17 cellular contexts compared by ENCODE assay signal in genomic region chr17:17111401-17112393, GRCh38.
A peak's percentile ranks its signal among the peaks of the same experiment; 100 is the strongest.
DNase-seq lines count a peak whose midpoint lies in the region; ATAC-seq and TF ChIP-seq lines count a peak whose summit lies in the region.
"Had no signal": no experiment of that assay in that cellular context is flagged by ENCODE, and none has a peak within 500 bp of the region (broad histone marks: within the 10 kb centered on the region; RNA-seq: fewer than 3 reads in every experiment).

No MANE protein-coding gene starts in this region.

- H3K36me3 Mint-ChIP-seq in MCF 10A (ENCODE audit: insufficient read depth, unreplicated experiment) (peaks cover 12% of the 10 kb centered on the region), brain (peaks cover 9% of the 10 kb centered on the region)
- H3K36me3 Mint-ChIP-seq: activated CD8-positive, alpha-beta memory T cell treated with anti-CD3 and anti-CD28 coated beads, Interleukin-2, amount 10 ng/mL, durations not matched to agents 7 days and 5 days had no signal

- CTCF ChIA-PET in MCF 10A (lab: Yijun Ruan, JAX) = interaction anchor here (0.6 kb wide), 2 partner anchors 123 to 243 kb away, joined by 3 to 4 read pairs; no protein-coding TSS in a partner anchor

- TF ChIP-seq CTCF in MCF 10A (IDR thresholded peaks at IDR 0.05; ENCODE audit: unreplicated experiment) (no peak), breast epithelium (IDR thresholded peaks at IDR 0.05) (no peak), brain (conservative IDR thresholded peaks at IDR 0.05) (no peak), upper lobe of left lung (IDR thresholded peaks at IDR 0.05) (no peak)

- no peaks in the 10 kb centered on the region for H3K27me3 ChIP-seq in breast epithelium
- H3K27me3 ChIP-seq in upper lobe of left lung = no peaks in the 10 kb centered on the region
- H3K27me3 ChIP-seq: brain microvascular endothelial cell, gastroesophageal sphincter had no signal

- H3K4me3 Mint-ChIP-seq in MCF 10A (ENCODE audit: unreplicated experiment) = no peak overlapping the region
- no peak overlapping the region for H3K4me3 Mint-ChIP-seq in brain
- H3K4me3 Mint-ChIP-seq: activated CD8-positive, alpha-beta memory T cell treated with anti-CD3 and anti-CD28 coated beads, Interleukin-2, amount 10 ng/mL, durations not matched to agents 7 days and 5 days had no signal

- intact Hi-C loops in MCF 10A (cut with micrococcal nuclease) (no loop called here), breast epithelium (cut with DNase I; ENCODE audit: low total_unique reads) (no loop called here)

- TF ChIP-seq EP300 in upper lobe of left lung (IDR thresholded peaks at IDR 0.05) = no peak

- no TSS peak for BruUV-seq in MCF 10A (replicated peaks; lab: Mats Ljungman, UMichigan)

- H3K27me3 Mint-ChIP-seq in MCF 10A (ENCODE audit: insufficient read depth, unreplicated experiment) (no peaks in the 10 kb centered on the region), brain (no peaks in the 10 kb centered on the region)
- H3K27me3 Mint-ChIP-seq: activated CD8-positive, alpha-beta memory T cell treated with anti-CD3 and anti-CD28 coated beads, Interleukin-2, amount 10 ng/mL, durations not matched to agents 7 days and 5 days had no signal

- H3K9me3 Mint-ChIP-seq in MCF 10A (ENCODE audit: unreplicated experiment) = no peaks in the 10 kb centered on the region
- peaks cover 0 to 2% (median 0%) of the 10 kb centered on the region in 5 experiments for H3K9me3 Mint-ChIP-seq in brain

- H3K27ac ChIP-seq in breast epithelium (peak overlapping the region in 1 of 2 donors; percentile 48), upper lobe of left lung (peak overlapping the region in 3 of 4 donors; percentile 36 to 79 (median 55))
- H3K27ac ChIP-seq: brain microvascular endothelial cell had no signal

- H3K9me3 ChIP-seq in breast epithelium = no peaks in the 10 kb centered on the region
- no peaks in the 10 kb centered on the region for H3K9me3 ChIP-seq in upper lobe of left lung
- H3K9me3 ChIP-seq: gastroesophageal sphincter had no signal

- H3K4me3 ChIP-seq in breast epithelium (no peak overlapping the region), upper lobe of left lung (no peak overlapping the region)
- H3K4me3 ChIP-seq: gastroesophageal sphincter had no signal

- POLR2A ChIA-PET in MCF 10A (lab: Yijun Ruan, JAX) = no interaction called here

- ATAC-seq in upper lobe of left lung (ENCODE audit: low FRiP score in 2 of 2) (no peak), HG02610 (IDR thresholded peaks at IDR 0.05; ENCODE audit: unreplicated experiment) (no peak)
- ATAC-seq: activated CD8-positive, alpha-beta memory T cell treated with anti-CD3 and anti-CD28 coated beads, Interleukin-2, amount 10 ng/mL, durations not matched to agents 7 days and 5 days; gastroesophageal sphincter; SK-N-SH treated with all-trans-retinoic acid at 6 μM for 48 hours had no signal

- H3K36me3 ChIP-seq in breast epithelium = no peaks in the 10 kb centered on the region
- no peaks in the 10 kb centered on the region for H3K36me3 ChIP-seq in upper lobe of left lung
- H3K36me3 ChIP-seq: gastroesophageal sphincter had no signal

- peaks cover 33% of the 10 kb centered on the region for H3K4me1 Mint-ChIP-seq in MCF 10A (ENCODE audit: insufficient read depth, unreplicated experiment)
- peaks cover 77% of the 10 kb centered on the region for H3K4me1 Mint-ChIP-seq in brain

- WGBS in upper lobe of left lung, 2 donors = 89 to 95% methylated on average over 23 to 26 of the region's 26 CpGs

- H3K27ac Mint-ChIP-seq in MCF 10A (ENCODE audit: low read depth, unreplicated experiment) (peak overlapping the region; percentile 36), brain (peak overlapping the region in 3 of 5 experiments; percentile 57 to 82 (median 69))
- H3K27ac Mint-ChIP-seq: activated CD8-positive, alpha-beta memory T cell treated with anti-CD3 and anti-CD28 coated beads, Interleukin-2, amount 10 ng/mL, durations not matched to agents 7 days and 5 days had no signal

- DNase-seq in MCF 10A (ENCODE audit: unreplicated experiment) = no peak
- DNase-seq in breast epithelium (ENCODE audit: low spot score in 2 of 2) = no peak
- peak; percentile 49 for DNase-seq in myocyte (ENCODE audit: low read depth)
- DNase-seq in upper lobe of left lung = no peak
- DNase-seq in activated CD4-positive, alpha-beta T cell treated with anti-CD3 and anti-CD28 coated beads, Interleukin-2, amount 50 U/mL, for 4 hours = no peak
- DNase-seq in activated CD4-positive, CD25-positive, alpha-beta regulatory T cell treated with anti-CD3 and anti-CD28 coated beads, Interleukin-2, amount 50 U/mL, for 72 hours = no peak
- DNase-seq: activated CD8-positive, alpha-beta memory T cell treated with anti-CD3 and anti-CD28 coated beads, Interleukin-2, amount 10 ng/mL, durations not matched to agents 7 days and 5 days; activated naive CD4-positive, alpha-beta T cell treated with Interleukin-2 at 50 U/mL for 16 hours; brain microvascular endothelial cell; DMS153; NCI-H1048; OCI-M1; stimulated activated CD4-positive, alpha-beta T cell treated with anti-CD3 and anti-CD28 coated beads, Interleukin-2, amount 100 ng/mL, for 24 hours had no signal

- H3K4me1 ChIP-seq in breast epithelium = peaks cover 19 to 46% of the 10 kb centered on the region in 2 donors
- peaks cover 59 to 85% (median 68%) of the 10 kb centered on the region in 4 donors for H3K4me1 ChIP-seq in upper lobe of left lung

- TF ChIP-seq POLR2A in breast epithelium (IDR thresholded peaks at IDR 0.05) (no peak), upper lobe of left lung (IDR thresholded peaks at IDR 0.05) (no peak)
